Comparison of ENCODE assay signal across 23 cellular contexts in genomic region chr22:38282397-38282796, GRCh38. TPM values are rescaled to one million over a fixed set of nuclear protein-coding genes. Genes with fewer than 3 reads are reported as not detected.
DNase-seq lines count a peak whose midpoint lies in the region; ATAC-seq and TF ChIP-seq lines count a peak whose summit lies in the region.
"Had no signal": no experiment of that assay in that cellular context is flagged by ENCODE, and none has a peak within 500 bp of the region (broad histone marks: within the 10 kb centered on the region; RNA-seq: fewer than 3 reads in every experiment).

No MANE protein-coding gene starts in this region.

- H3K4me2 ChIP-seq in mammary epithelial cell (ENCODE audit: insufficient read depth, low read depth, low read length), result no peak overlapping the region

- in situ Hi-C loops in mammary epithelial cell (cut with MboI; ENCODE audit: low sequenced_read_pairs in 2 of 2), result no loop called here

- no peak overlapping the region for H3K9ac ChIP-seq in mammary epithelial cell (ENCODE audit: insufficient read depth, low read length)

- H3K9me3 Mint-ChIP-seq in MCF 10A (ENCODE audit: unreplicated experiment) (no peaks in the 10 kb centered on the region), nephron progenitor cell (no peaks in the 10 kb centered on the region)
- no peaks in the 10 kb centered on the region for H3K9me3 Mint-ChIP-seq in CD8-positive, alpha-beta memory T cell
- H3K9me3 Mint-ChIP-seq: activated CD4-positive, alpha-beta memory T cell treated with anti-CD3 and anti-CD28 coated beads, Interleukin-2, amount 10 ng/mL, durations not matched to agents 7 days and 5 days; central memory CD8-positive, alpha-beta T cell had no signal

- CTCF ChIA-PET in MCF 10A (lab: Yijun Ruan, JAX) (interaction anchor here (0.7 kb wide), 1 partner anchor 190 kb away, joined by 3 read pairs; no protein-coding TSS in a partner anchor), mammary epithelial cell (lab: Charles Lee; ENCODE audit: low non-redundant PET) (no interaction called here)
- CTCF ChIA-PET in CD8-positive, alpha-beta memory T cell (lab: Charles Lee), result no interaction called here

- H3K27me3 Mint-ChIP-seq in MCF 10A (ENCODE audit: insufficient read depth, unreplicated experiment) (no peaks in the 10 kb centered on the region), nephron progenitor cell (ENCODE audit: low read depth, poor library complexity) (no peaks in the 10 kb centered on the region)
- no peaks in the 10 kb centered on the region for H3K27me3 Mint-ChIP-seq in CD8-positive, alpha-beta memory T cell
- H3K27me3 Mint-ChIP-seq: activated CD4-positive, alpha-beta memory T cell treated with anti-CD3 and anti-CD28 coated beads, Interleukin-2, amount 10 ng/mL, durations not matched to agents 7 days and 5 days; central memory CD8-positive, alpha-beta T cell had no signal

- H3K36me3 Mint-ChIP-seq in MCF 10A (ENCODE audit: insufficient read depth, unreplicated experiment) (peaks cover 29% of the 10 kb centered on the region), nephron progenitor cell (ENCODE audit: low read depth) (no peaks in the 10 kb centered on the region)
- peaks cover 0 to 2% (median 0%) of the 10 kb centered on the region in 3 donors for H3K36me3 Mint-ChIP-seq in CD8-positive, alpha-beta memory T cell

- H3K4me1 ChIP-seq in mammary epithelial cell (ENCODE audit: insufficient read depth, low read length), result no peaks in the 10 kb centered on the region
- H3K4me1 ChIP-seq in CD8-positive, alpha-beta memory T cell (ENCODE audit: insufficient read depth, low read length), result no peaks in the 10 kb centered on the region
- H3K4me1 ChIP-seq: adrenal gland, prostate gland had no signal

- no peak overlapping the region for H3K27ac ChIP-seq in mammary epithelial cell (ENCODE audit: insufficient read depth, low read depth, low read length)
- H3K27ac ChIP-seq in CD8-positive, alpha-beta memory T cell (ENCODE audit: low read depth, low read length), result no peak overlapping the region
- H3K27ac ChIP-seq: prostate gland had no signal

- H3K27me3 ChIP-seq in mammary epithelial cell (ENCODE audit: insufficient read depth, low read length), result no peaks in the 10 kb centered on the region
- no peaks in the 10 kb centered on the region for H3K27me3 ChIP-seq in CD8-positive, alpha-beta memory T cell (ENCODE audit: insufficient read depth, low read length, poor library complexity, severe bottlenecking)
- H3K27me3 ChIP-seq: adrenal gland; BLaER1 treated with 17β-estradiol and CSF1 and Interleukin-3, amounts not matched to agents 10 nM and 100 nM; gastroesophageal sphincter; Peyer's patch had no signal

- peaks cover 16% of the 10 kb centered on the region for H3K4me1 Mint-ChIP-seq in MCF 10A (ENCODE audit: insufficient read depth, unreplicated experiment)
- peaks cover 41% of the 10 kb centered on the region for H3K4me1 Mint-ChIP-seq in nephron progenitor cell
- H3K4me1 Mint-ChIP-seq in CD8-positive, alpha-beta memory T cell, result no peaks in the 10 kb centered on the region
- H3K4me1 Mint-ChIP-seq: activated CD4-positive, alpha-beta memory T cell treated with anti-CD3 and anti-CD28 coated beads, Interleukin-2, amount 10 ng/mL, durations not matched to agents 7 days and 5 days; central memory CD8-positive, alpha-beta T cell had no signal

- H3K79me2 ChIP-seq in mammary epithelial cell (ENCODE audit: insufficient read depth, low read length), result no peaks in the 10 kb centered on the region

- TF ChIP-seq CTCF in MCF 10A (IDR thresholded peaks at IDR 0.05; ENCODE audit: unreplicated experiment), result no peak
- TF ChIP-seq CTCF in mammary epithelial cell (conservative IDR thresholded peaks at IDR 0.05 in 1 of 2, IDR thresholded peaks at IDR 0.05 in 1 of 2; ENCODE audit: extremely low read depth in 1 of 2, insufficient read depth in 1 of 2, low read depth in 1 of 2, low read length in 2 of 2), result no peak
- TF ChIP-seq CTCF in epithelial cell of esophagus (IDR thresholded peaks at IDR 0.05; ENCODE audit: insufficient read depth, low read depth, low read length, missing control alignments), result no peak
- no peak for TF ChIP-seq CTCF in nephron progenitor cell (IDR thresholded peaks at IDR 0.05)

- H3K27ac Mint-ChIP-seq in MCF 10A (ENCODE audit: low read depth, unreplicated experiment) (peak overlapping the region; percentile 61), nephron progenitor cell (peak overlapping the region; percentile 98)
- H3K27ac Mint-ChIP-seq in CD8-positive, alpha-beta memory T cell, result no peak overlapping the region
- H3K27ac Mint-ChIP-seq: activated CD4-positive, alpha-beta memory T cell treated with anti-CD3 and anti-CD28 coated beads, Interleukin-2, amount 10 ng/mL, durations not matched to agents 7 days and 5 days had no signal

- no peaks in the 10 kb centered on the region for H3K9me3 ChIP-seq in mammary epithelial cell (replicated peaks; ENCODE audit: insufficient read depth, low read length)
- H3K9me3 ChIP-seq in CD8-positive, alpha-beta memory T cell (ENCODE audit: low read length), result no peaks in the 10 kb centered on the region
- H3K9me3 ChIP-seq: adrenal gland; BLaER1 treated with 17β-estradiol and CSF1 and Interleukin-3, amounts not matched to agents 10 nM and 100 nM; gastroesophageal sphincter; Peyer's patch; prostate gland had no signal

- H4K20me1 ChIP-seq in mammary epithelial cell (ENCODE audit: insufficient read depth, low read length), result no peaks in the 10 kb centered on the region

- WGBS in mammary epithelial cell (ENCODE audit: low coverage, missing lambda C conversion rate), result 93% methylated on average over 9 of the region's 9 CpGs

- no peak for ATAC-seq in GM21390 (IDR thresholded peaks at IDR 0.05; ENCODE audit: unreplicated experiment)
- ATAC-seq: gastroesophageal sphincter had no signal

- H3K4me3 Mint-ChIP-seq in MCF 10A (ENCODE audit: unreplicated experiment) (no peak overlapping the region), nephron progenitor cell (no peak overlapping the region)
- no peak overlapping the region for H3K4me3 Mint-ChIP-seq in CD8-positive, alpha-beta memory T cell
- H3K4me3 Mint-ChIP-seq: activated CD4-positive, alpha-beta memory T cell treated with anti-CD3 and anti-CD28 coated beads, Interleukin-2, amount 10 ng/mL, durations not matched to agents 7 days and 5 days; central memory CD8-positive, alpha-beta T cell had no signal

- DNase-seq in MCF 10A (ENCODE audit: unreplicated experiment) (no peak), mammary epithelial cell (no peak), epithelial cell of esophagus (ENCODE audit: low read depth) (peak; percentile 89), nephron progenitor cell (no peak), AG20443 (ENCODE audit: low spot score) (no peak), NCI-H1417 (lab: John Stamatoyannopoulos, UW) (no peak)
- no peak for DNase-seq in CD8-positive, alpha-beta memory T cell
- DNase-seq: activated CD4-positive, alpha-beta memory T cell treated with anti-CD3 and anti-CD28 coated beads, Interleukin-2, amount 10 ng/mL, durations not matched to agents 7 days and 5 days; activated T-cell treated with anti-CD3 and anti-CD28 coated beads for 4 hours; erythroblast; GF-D8; Karpas-422; NCI-H1092 treated with DMSO at 0.1 percent for 48 hours; NCI-H2081; stimulated activated CD4-positive, alpha-beta T cell treated with anti-CD3 and anti-CD28 coated beads, Interleukin-2, amount 100 ng/mL, for 24 hours; stimulated activated naive CD4-positive, alpha-beta T cell had no signal

- POLR2A ChIA-PET in MCF 10A (lab: Yijun Ruan, JAX), result interaction anchor here (0.6 to 3.9 kb wide), 10 partner anchors 8 to 329 kb away, joined by 3 to 30 read pairs (median 4); partner anchors contain the start of gene TMEM184B
- POLR2A ChIA-PET in CD8-positive, alpha-beta memory T cell (lab: Charles Lee), result no interaction called here

- dilution Hi-C loops in mammary epithelial cell (cut with HindIII; ENCODE audit: low sequenced_read_pairs), result no loop called here

- H2AFZ ChIP-seq in mammary epithelial cell (ENCODE audit: low read depth, low read length), result no peak overlapping the region

- H3K4me3 ChIP-seq in mammary epithelial cell (replicated peaks in 1 of 3; ENCODE audit: insufficient read depth in 1 of 3, low read depth in 2 of 3, low read length in 3 of 3), result no peak overlapping the region
- no peak overlapping the region for H3K4me3 ChIP-seq in epithelial cell of esophagus (ENCODE audit: low read length)
- no peak overlapping the region for H3K4me3 ChIP-seq in CD8-positive, alpha-beta memory T cell (ENCODE audit: low read length)
- H3K4me3 ChIP-seq: adrenal gland; BLaER1 treated with 17β-estradiol and CSF1 and Interleukin-3, amounts not matched to agents 10 nM and 100 nM; gastroesophageal sphincter; Peyer's patch; prostate gland had no signal

- BruUV-seq in MCF 10A (replicated peaks; lab: Mats Ljungman, UMichigan) (no TSS peak), mammary epithelial cell (replicated peaks; lab: Mats Ljungman, UMichigan) (no TSS peak)

- no peaks in the 10 kb centered on the region for H3K36me3 ChIP-seq in mammary epithelial cell (ENCODE audit: insufficient read depth, low read length)
- H3K36me3 ChIP-seq in CD8-positive, alpha-beta memory T cell (ENCODE audit: insufficient read depth, low read length), result no peaks in the 10 kb centered on the region
- H3K36me3 ChIP-seq: adrenal gland, Peyer's patch, prostate gland had no signal

- intact Hi-C loops in MCF 10A (cut with micrococcal nuclease), result no loop called here
- intact Hi-C loops in mammary epithelial cell (cut with micrococcal nuclease), result no loop called here

RNA-seq across cellular contexts. Expression of gene TMEM184B, which starts 9.6 kb away (rescaled TPM):
- total RNA-seq in MCF 10A (2022) (58.7 and 69.1 TPM in 2 replicates), mammary epithelial cell (10 to 100 TPM; 26.2 to 68.5 TPM)
- 41.1 TPM for polyA plus RNA-seq in mammary epithelial cell
- 58.2 TPM for polyA minus RNA-seq in mammary epithelial cell
- 10 to 100 TPM; 29.0 to 31.7 TPM for total RNA-seq in CD8-positive, alpha-beta memory T cell
- 23.4 TPM for polyA plus RNA-seq in CD8-positive, alpha-beta memory T cell

RNA-seq across cellular contexts. Expression of gene CSNK1E, which starts 34.8 kb away (rescaled TPM):
- 354 and 425 TPM in 2 replicates for total RNA-seq in MCF 10A (2022)
- 100 to 1,000 TPM; 156 to 370 TPM for total RNA-seq in mammary epithelial cell
- polyA plus RNA-seq in mammary epithelial cell, result 255 TPM
- 212 TPM for polyA minus RNA-seq in mammary epithelial cell
- total RNA-seq in CD8-positive, alpha-beta memory T cell, result 100 to 1,000 TPM; 102 to 105 TPM
- polyA plus RNA-seq in CD8-positive, alpha-beta memory T cell, result 14.1 TPM

Comparison
In these comparisons a context has a peak if more than half of its experiments do, and no peak if none do; other contexts are left out.
1. H3K27ac Mint-ChIP-seq: peak in MCF 10A (single experiment) and nephron progenitor cell (single experiment); none in CD8-positive, alpha-beta memory T cell (0 of 8).